In genomic region chr4:154142664-154143063, GRCh38 we compare ENCODE assay signal across 31 cellular contexts.
DNase-seq lines count a peak whose midpoint lies in the region; ATAC-seq, FAIRE-seq and TF ChIP-seq lines count a peak whose summit lies in the region.
"Had no signal": no experiment of that assay in that cellular context is flagged by ENCODE, and none has a peak within 500 bp of the region (broad histone marks: within the 10 kb centered on the region; RNA-seq: fewer than 3 reads in every experiment).

No MANE protein-coding gene starts in this region.

- TF ChIP-seq CTCF in body of pancreas (IDR thresholded peaks at IDR 0.05) (no peak), pancreas (IDR thresholded peaks at IDR 0.05) (no peak)

- peak; percentile 45 for ATAC-seq in body of pancreas
- ATAC-seq in pancreas = peak; percentile 32 to 87 (median 78)
- ATAC-seq in GM21825 (IDR thresholded peaks at IDR 0.05; ENCODE audit: unreplicated experiment) = no peak
- ATAC-seq: A549; CD8-positive, alpha-beta T cell had no signal

- FAIRE-seq in pancreas (lab: Jason Lieb, UNC) = no peak
- FAIRE-seq: A204.1, A549, D721Med had no signal

- H3K4me3 ChIP-seq in body of pancreas = no peak overlapping the region
- H3K4me3 ChIP-seq in pancreas = no peak overlapping the region
- H3K4me3 ChIP-seq: A549; BLaER1; BLaER1 treated with 17β-estradiol and CSF1 and Interleukin-3, amounts not matched to agents 10 nM and 100 nM had no signal

- H3K27me3 ChIP-seq in body of pancreas (no peaks in the 10 kb centered on the region), pancreas (no peaks in the 10 kb centered on the region)
- H3K27me3 ChIP-seq: BE2C; BLaER1; BLaER1 treated with 17β-estradiol and CSF1 and Interleukin-3, amounts not matched to agents 10 nM and 100 nM had no signal

- peaks cover 27% of the 10 kb centered on the region for H3K4me1 ChIP-seq in body of pancreas
- peaks cover 0 to 15% (median 5%) of the 10 kb centered on the region in 3 donors for H3K4me1 ChIP-seq in pancreas
- H3K4me1 ChIP-seq: A549; BE2C; BLaER1; BLaER1 treated with 17β-estradiol and CSF1 and Interleukin-3, amounts not matched to agents 10 nM and 100 nM; Caco-2 had no signal

- no peak for DNase-seq in body of pancreas
- no peak for DNase-seq in pancreas
- DNase-seq in effector CD8-positive, alpha-beta T cell (lab: John Stamatoyannopoulos, UW) = no peak
- DNase-seq: 8988T; ACHN; AML-193; BE2C; C1 segment of cervical spinal cord; Caco-2; Calu3; CD4-positive, alpha-beta memory T cell; CD4-positive, alpha-beta T cell; CD4-positive, CD25-positive, alpha-beta regulatory T cell; CD8-positive, alpha-beta memory T cell; CD8-positive, alpha-beta T cell; COR-L47; DMS 273 treated with DMSO at 0.1 percent for 48 hours; DMS153; DMS53; DMS79; DMS79 treated with DMSO at 0.1 percent for 48 hours; DND-41; EL had no signal

- H3K36me3 ChIP-seq in body of pancreas (replicated peaks in 1 of 2; ENCODE audit: insufficient read depth in 1 of 2, low read depth in 2 of 2) (no peaks in the 10 kb centered on the region), pancreas (no peaks in the 10 kb centered on the region)
- H3K36me3 ChIP-seq: BE2C; BLaER1; BLaER1 treated with 17β-estradiol and CSF1 and Interleukin-3, amounts not matched to agents 10 nM and 100 nM had no signal

- H3K27ac ChIP-seq in body of pancreas = no peak overlapping the region
- H3K27ac ChIP-seq in pancreas = no peak overlapping the region
- H3K27ac ChIP-seq: 22Rv1; A549; BLaER1; BLaER1 treated with 17β-estradiol and CSF1 and Interleukin-3, amounts not matched to agents 10 nM and 100 nM; C4-2B had no signal

- intact Hi-C loops in body of pancreas (cut with DNase I) = no loop called here
- intact Hi-C loops in pancreas (cut with DNase I) = no loop called here

- H3K9me3 ChIP-seq in body of pancreas = no peaks in the 10 kb centered on the region
- no peaks in the 10 kb centered on the region for H3K9me3 ChIP-seq in pancreas
- H3K9me3 ChIP-seq: A549; BE2C; BLaER1; BLaER1 treated with 17β-estradiol and CSF1 and Interleukin-3, amounts not matched to agents 10 nM and 100 nM; Caco-2 had no signal

- 32 to 39% methylated on average over 2 of the region's 2 CpGs for WGBS in body of pancreas, 2 donors
- 26 to 32% methylated on average over 2 of the region's 2 CpGs for WGBS in pancreas, 2 donors

- no peak for TF ChIP-seq POLR2A in body of pancreas (IDR thresholded peaks at IDR 0.05)
